In the genomic region with DNA sequence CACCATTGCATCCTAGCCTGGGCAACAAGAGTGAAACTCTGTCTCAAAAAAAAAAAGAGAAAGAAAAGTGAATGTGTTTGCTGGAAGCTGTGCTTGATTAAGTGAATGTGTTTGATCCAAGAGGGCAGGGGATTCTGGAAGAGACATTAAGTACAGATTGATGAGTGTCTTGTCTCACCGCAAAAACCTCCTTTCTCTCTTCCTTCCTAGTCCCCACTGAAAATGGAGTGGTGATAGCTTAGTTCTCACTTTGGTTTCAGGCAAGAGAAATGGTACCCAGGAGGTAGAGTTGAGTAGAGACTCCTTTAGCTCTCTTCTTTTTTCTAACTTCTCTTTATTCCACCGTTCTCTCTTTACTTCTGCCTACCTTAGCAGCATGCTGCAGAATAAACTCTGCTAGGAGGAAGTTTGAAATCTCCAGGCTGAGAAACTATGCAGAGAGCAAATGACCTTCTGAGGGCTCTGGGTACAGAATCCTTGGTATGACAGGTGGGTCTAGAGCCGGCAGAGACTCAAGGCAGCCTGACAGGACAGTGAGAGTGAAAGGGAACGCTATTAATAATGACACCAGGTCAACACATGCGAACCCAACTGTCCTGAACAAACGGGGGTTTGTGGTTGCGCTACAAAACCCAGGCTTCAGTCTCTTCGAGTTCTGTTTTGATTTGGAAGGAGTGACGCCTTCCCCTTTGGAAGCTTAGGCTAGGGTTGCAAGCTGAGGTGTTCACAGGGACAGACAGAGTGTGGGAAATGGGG, we compare ENCODE assay signal across 11 cellular contexts.
DNase-seq lines count a peak whose midpoint lies in the region; ATAC-seq and TF ChIP-seq lines count a peak whose summit lies in the region.
"Had no signal": no experiment of that assay in that cellular context is flagged by ENCODE, and none has a peak within 500 bp of the region (broad histone marks: within the 10 kb centered on the region; RNA-seq: fewer than 3 reads in every experiment).

No MANE protein-coding gene starts in this region.

- peaks cover 26% of the 10 kb centered on the region for H3K4me1 ChIP-seq in HEK293 (ENCODE audit: control insufficient read depth, insufficient read depth, low read length)
- H3K4me1 ChIP-seq in gastrocnemius medialis: peaks cover 92 to 98% of the 10 kb centered on the region in 2 donors

- in situ Hi-C loops in gastrocnemius medialis (cut with MboI; ENCODE audit: low sequenced_read_pairs in 4 of 4): loop anchor here in 1 of 4 donors (25.0 kb wide), 1 partner anchor 97 kb away; no protein-coding TSS in a partner anchor

- H3K4me3 ChIP-seq in HEK293 (ENCODE audit: low read depth, low read length): no peak overlapping the region
- no peak overlapping the region for H3K4me3 ChIP-seq in gastrocnemius medialis
- H3K4me3 ChIP-seq in coronary artery: no peak overlapping the region

- CTCF ChIA-PET in HEK293 (lab: Yijun Ruan, JAX) (no interaction called here), WTC11 (lab: Charles Lee) (interaction anchor here (1.4 to 2.9 kb wide), 3 partner anchors 25 to 194 kb away, joined by 4 to 9 read pairs (median 9); no protein-coding TSS in a partner anchor)

- H3K27ac Mint-ChIP-seq in WTC11: peak overlapping the region; percentile 75

- no peak for TF ChIP-seq CTCF in HEK293 (tag by site-specific recombination; IDR thresholded peaks at IDR 0.05)
- no peak for TF ChIP-seq CTCF in WTC11 (IDR thresholded peaks at IDR 0.05)
- no peak for TF ChIP-seq CTCF in gastrocnemius medialis (IDR thresholded peaks at IDR 0.05 in 4 of 5, conservative IDR thresholded peaks at IDR 0.05 in 1 of 5)
- TF ChIP-seq CTCF in coronary artery (IDR thresholded peaks at IDR 0.05): no peak

- H3K27me3 ChIP-seq in gastrocnemius medialis: no peaks in the 10 kb centered on the region

- H3K36me3 ChIP-seq in HEK293 (ENCODE audit: control insufficient read depth in 2 of 2, insufficient read depth in 1 of 2, low read length in 2 of 2) (no peaks in the 10 kb centered on the region), gastrocnemius medialis (no peaks in the 10 kb centered on the region)

- intact Hi-C loops in gastrocnemius medialis (cut with DNase I; ENCODE audit: low total_unique reads): no loop called here

- peak; percentile 3 for DNase-seq in SKM-1 (lab: John Stamatoyannopoulos, UW; ENCODE audit: unreplicated experiment)
- no peak for DNase-seq in SKM-1 treated with dmso at 0.1 percent for 144 hours (lab: John Stamatoyannopoulos, UW; ENCODE audit: unreplicated experiment)
- DNase-seq in WTC11 (ENCODE audit: low spot score): no peak
- DNase-seq in gastrocnemius medialis: no peak
- DNase-seq in NCI-H2081 (lab: John Stamatoyannopoulos, UW): no peak
- DNase-seq in Ammon's horn (ENCODE audit: low spot score): no peak
- no peak for DNase-seq in coronary artery (ENCODE audit: low spot score)
- DNase-seq: foreskin melanocyte, NCI-H1694 treated with DMSO at 0.1 percent for 48 hours had no signal

- no peak for ATAC-seq in WTC11
- ATAC-seq in gastrocnemius medialis: no peak

- H3K4me3 Mint-ChIP-seq in WTC11: no peak overlapping the region
- H3K4me3 Mint-ChIP-seq: type B pancreatic cell had no signal

- H3K27ac ChIP-seq in HEK293 (ENCODE audit: extremely low read depth, low read depth, low read length) (no peak overlapping the region), gastrocnemius medialis (peak overlapping the region; percentile 43 to 66 (median 58)), coronary artery (no peak overlapping the region)

- H3K36me3 Mint-ChIP-seq in WTC11: no peaks in the 10 kb centered on the region

- H3K9me3 Mint-ChIP-seq in WTC11: no peaks in the 10 kb centered on the region
- H3K9me3 Mint-ChIP-seq: type B pancreatic cell had no signal

- TF ChIP-seq POLR2A in gastrocnemius medialis (IDR thresholded peaks at IDR 0.05): no peak

- POLR2A ChIA-PET in HEK293 (lab: Yijun Ruan, JAX): interaction anchor here (1.3 kb wide), 1 partner anchor 38 kb away, joined by 3 read pairs; no protein-coding TSS in a partner anchor
- POLR2A ChIA-PET in WTC11 (lab: Charles Lee): no interaction called here

- no peaks in the 10 kb centered on the region for H3K9me3 ChIP-seq in HEK293 (ENCODE audit: control insufficient read depth, insufficient read depth, low read depth, low read length)
- H3K9me3 ChIP-seq in gastrocnemius medialis: no peaks in the 10 kb centered on the region

- H3K27me3 Mint-ChIP-seq in WTC11 (ENCODE audit: low read depth): no peaks in the 10 kb centered on the region
- H3K27me3 Mint-ChIP-seq: type B pancreatic cell had no signal

- peaks cover 91% of the 10 kb centered on the region for H3K4me1 Mint-ChIP-seq in WTC11

TF ChIP-seq in HEK293, 187 proteins besides CTCF, POLR2A, EP300 and RAD21:
- TF ChIP-seq PRDM1 (tag by site-specific recombination; IDR thresholded peaks at IDR 0.05) (peak; percentile 84), FEZF1 (tag by site-specific recombination; IDR thresholded peaks at IDR 0.05) (no peak), ZNF560 (tag by site-specific recombination; IDR thresholded peaks at IDR 0.05; ENCODE audit: borderline replicate concordance) (no peak), ZNF133 (tag by site-specific recombination; IDR thresholded peaks at IDR 0.05) (no peak), ZNF248 (tag by site-specific recombination; IDR thresholded peaks at IDR 0.05) (no peak), SALL2 (tag by site-specific recombination; IDR thresholded peaks at IDR 0.05; ENCODE audit: borderline replicate concordance) (no peak)
- TF ChIP-seq, protein P1, sequence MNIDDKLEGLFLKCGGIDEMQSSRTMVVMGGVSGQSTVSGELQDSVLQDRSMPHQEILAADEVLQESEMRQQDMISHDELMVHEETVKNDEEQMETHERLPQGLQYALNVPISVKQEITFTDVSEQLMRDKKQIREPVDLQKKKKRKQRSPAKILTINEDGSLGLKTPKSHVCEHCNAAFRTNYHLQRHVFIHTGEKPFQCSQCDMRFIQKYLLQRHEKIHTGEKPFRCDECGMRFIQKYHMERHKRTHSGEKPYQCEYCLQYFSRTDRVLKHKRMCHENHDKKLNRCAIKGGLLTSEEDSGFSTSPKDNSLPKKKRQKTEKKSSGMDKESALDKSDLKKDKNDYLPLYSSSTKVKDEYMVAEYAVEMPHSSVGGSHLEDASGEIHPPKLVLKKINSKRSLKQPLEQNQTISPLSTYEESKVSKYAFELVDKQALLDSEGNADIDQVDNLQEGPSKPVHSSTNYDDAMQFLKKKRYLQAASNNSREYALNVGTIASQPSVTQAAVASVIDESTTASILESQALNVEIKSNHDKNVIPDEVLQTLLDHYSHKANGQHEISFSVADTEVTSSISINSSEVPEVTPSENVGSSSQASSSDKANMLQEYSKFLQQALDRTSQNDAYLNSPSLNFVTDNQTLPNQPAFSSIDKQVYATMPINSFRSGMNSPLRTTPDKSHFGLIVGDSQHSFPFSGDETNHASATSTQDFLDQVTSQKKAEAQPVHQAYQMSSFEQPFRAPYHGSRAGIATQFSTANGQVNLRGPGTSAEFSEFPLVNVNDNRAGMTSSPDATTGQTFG (tag by site-specific recombination; IDR thresholded peaks at IDR 0.05; ENCODE audit: borderline replicate concordance): no peak

TF ChIP-seq in WTC11, 78 proteins besides CTCF, POLR2A, EP300 and RAD21:
- TF ChIP-seq NFE2L1 (CRISPR knock-in tag; IDR thresholded peaks at IDR 0.05) (no peak), GABPB1 (CRISPR knock-in tag; IDR thresholded peaks at IDR 0.05) (no peak), ZNF671 (CRISPR knock-in tag; IDR thresholded peaks at IDR 0.05) (no peak), EMX1 (CRISPR knock-in tag; IDR thresholded peaks at IDR 0.05) (no peak), FOXK1 (CRISPR knock-in tag; IDR thresholded peaks at IDR 0.05) (no peak), MXD4 (CRISPR knock-in tag; IDR thresholded peaks at IDR 0.05; ENCODE audit: borderline replicate concordance) (no peak)
- TF ChIP-seq, protein P2, sequence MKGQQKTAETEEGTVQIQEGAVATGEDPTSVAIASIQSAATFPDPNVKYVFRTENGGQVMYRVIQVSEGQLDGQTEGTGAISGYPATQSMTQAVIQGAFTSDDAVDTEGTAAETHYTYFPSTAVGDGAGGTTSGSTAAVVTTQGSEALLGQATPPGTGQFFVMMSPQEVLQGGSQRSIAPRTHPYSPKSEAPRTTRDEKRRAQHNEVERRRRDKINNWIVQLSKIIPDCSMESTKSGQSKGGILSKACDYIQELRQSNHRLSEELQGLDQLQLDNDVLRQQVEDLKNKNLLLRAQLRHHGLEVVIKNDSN (CRISPR knock-in tag; IDR thresholded peaks at IDR 0.05): no peak
TF ChIP-seq in WTC11: peak in this region for 0.

Comparison
In these comparisons a context has a peak if more than half of its experiments do, and no peak if none do; other contexts are left out.
1. H3K27ac ChIP-seq: peak in gastrocnemius medialis (4 of 4); none in HEK293 (single experiment) and coronary artery (0 of 2).